4 cellular contexts compared by ENCODE assay signal in the genomic region with DNA sequence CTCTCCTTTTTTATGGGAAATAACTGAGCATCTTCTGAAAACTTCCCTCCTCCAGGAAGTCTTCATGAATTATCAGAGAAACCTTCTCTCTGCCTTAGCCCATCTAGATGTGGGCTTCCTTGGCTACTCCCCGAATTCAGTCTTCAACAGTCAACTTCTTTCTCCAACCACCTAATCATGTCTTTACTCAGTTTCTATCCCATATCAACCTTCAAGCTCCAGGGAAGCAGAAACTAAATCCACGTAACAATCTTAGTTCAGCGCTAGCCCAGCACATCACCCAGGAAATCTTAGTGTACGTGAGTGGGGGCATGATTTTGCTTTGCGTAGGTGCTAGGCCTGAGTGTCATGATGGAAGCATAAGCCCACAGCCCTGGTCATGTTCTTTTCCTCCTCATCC. TPM values are rescaled to one million over a fixed set of nuclear protein-coding genes. Genes with fewer than 3 reads are reported as not detected.
"Had no signal": no experiment of that assay in that cellular context is flagged by ENCODE, and none has a peak within 500 bp of the region (broad histone marks: within the 10 kb centered on the region; RNA-seq: fewer than 3 reads in every experiment).

No MANE protein-coding gene starts in this region.

- DNase-seq: GDM1, GF-D8 had no signal

- ATAC-seq: GM12878 had no signal

- H3K4me3 ChIP-seq: GM12878 had no signal

RNA-seq across cellular contexts. Expression of a gene that starts 12.7 kb away (rescaled TPM):
- total RNA-seq: G401, GM12878 had no signal
- polyA plus RNA-seq: GM12878 had no signal

RNA-seq across cellular contexts. Expression of a gene that starts 35.9 kb away (rescaled TPM):
- total RNA-seq: G401, GM12878 had no signal
- polyA plus RNA-seq: GM12878 had no signal
